In genomic region chr9:116998305-116998704, GRCh38 we compare ENCODE assay signal across 12 cellular contexts.
DNase-seq lines count a peak whose midpoint lies in the region; ATAC-seq, FAIRE-seq and TF ChIP-seq lines count a peak whose summit lies in the region.
"Had no signal": no experiment of that assay in that cellular context is flagged by ENCODE, and none has a peak within 500 bp of the region (broad histone marks: within the 10 kb centered on the region; RNA-seq: fewer than 3 reads in every experiment).

No MANE protein-coding gene starts in this region.

- POLR2A ChIA-PET in CD4-positive, alpha-beta T cell (lab: Charles Lee): no interaction called here

- no peaks in the 10 kb centered on the region for H3K4me1 Mint-ChIP-seq in nephron progenitor cell
- H3K4me1 Mint-ChIP-seq in CD4-positive, alpha-beta T cell (ENCODE audit: low read depth): no peaks in the 10 kb centered on the region
- H3K4me1 Mint-ChIP-seq: activated naive CD8-positive, alpha-beta T cell treated with anti-CD3 and anti-CD28 coated beads, Interleukin-2, amount 10 ng/mL, durations not matched to agents 7 days and 5 days; naive B cell had no signal

- no peaks in the 10 kb centered on the region for H3K9me3 Mint-ChIP-seq in nephron progenitor cell
- peaks cover 2% of the 10 kb centered on the region for H3K9me3 Mint-ChIP-seq in CD4-positive, alpha-beta T cell
- H3K9me3 Mint-ChIP-seq: activated naive CD8-positive, alpha-beta T cell treated with anti-CD3 and anti-CD28 coated beads, Interleukin-2, amount 10 ng/mL, durations not matched to agents 7 days and 5 days had no signal

- H3K27ac ChIP-seq in CD4-positive, alpha-beta T cell (ENCODE audit: low read depth, low read length): no peak overlapping the region

- FAIRE-seq in frontal cortex (lab: Jason Lieb, UNC): no peak

- no peaks in the 10 kb centered on the region for H3K27me3 ChIP-seq in CD4-positive, alpha-beta T cell (ENCODE audit: control insufficient read depth, insufficient read depth, low read length)

- H3K27ac Mint-ChIP-seq in nephron progenitor cell: no peak overlapping the region
- no peak overlapping the region for H3K27ac Mint-ChIP-seq in CD4-positive, alpha-beta T cell
- H3K27ac Mint-ChIP-seq: activated naive CD8-positive, alpha-beta T cell treated with anti-CD3 and anti-CD28 coated beads, Interleukin-2, amount 10 ng/mL, durations not matched to agents 7 days and 5 days; naive B cell had no signal

- no peak overlapping the region for H3K4me3 ChIP-seq in GM12865 (ENCODE audit: low read depth, low read length)
- H3K4me3 ChIP-seq in choroid plexus epithelial cell (ENCODE audit: low read depth, low read length): no peak overlapping the region

- no peak overlapping the region for H3K4me3 Mint-ChIP-seq in nephron progenitor cell
- no peak overlapping the region for H3K4me3 Mint-ChIP-seq in CD4-positive, alpha-beta T cell
- H3K4me3 Mint-ChIP-seq: activated naive CD8-positive, alpha-beta T cell treated with anti-CD3 and anti-CD28 coated beads, Interleukin-2, amount 10 ng/mL, durations not matched to agents 7 days and 5 days; naive B cell had no signal

- no peaks in the 10 kb centered on the region for H3K9me3 ChIP-seq in CD4-positive, alpha-beta T cell (ENCODE audit: control insufficient read depth, low read length)
- H3K9me3 ChIP-seq: Caco-2 had no signal

- no peaks in the 10 kb centered on the region for H3K36me3 Mint-ChIP-seq in nephron progenitor cell (ENCODE audit: low read depth)
- no peaks in the 10 kb centered on the region for H3K36me3 Mint-ChIP-seq in CD4-positive, alpha-beta T cell (ENCODE audit: low read depth)
- H3K36me3 Mint-ChIP-seq: activated naive CD8-positive, alpha-beta T cell treated with anti-CD3 and anti-CD28 coated beads, Interleukin-2, amount 10 ng/mL, durations not matched to agents 7 days and 5 days; naive B cell had no signal

- CTCF ChIA-PET in CD4-positive, alpha-beta T cell (lab: Charles Lee): no interaction called here

- TF ChIP-seq CTCF in GM12865 (IDR thresholded peaks at IDR 0.05; ENCODE audit: insufficient read depth, low read depth, low read length, missing control alignments): no peak
- TF ChIP-seq CTCF in choroid plexus epithelial cell (conservative IDR thresholded peaks at IDR 0.05; ENCODE audit: low read depth, low read length): no peak
- TF ChIP-seq CTCF in nephron progenitor cell (IDR thresholded peaks at IDR 0.05): no peak
- no peak for TF ChIP-seq CTCF in CD4-positive, alpha-beta T cell (IDR thresholded peaks at IDR 0.05)

- intact Hi-C loops in CD4-positive, alpha-beta T cell (cut with DNase I, micrococcal nuclease): no loop called here

- no peak for ATAC-seq in CD4-positive, alpha-beta T cell (ENCODE audit: poor library complexity)
- ATAC-seq in GM18870 (IDR thresholded peaks at IDR 0.05; ENCODE audit: unreplicated experiment): no peak

- peak; percentile 22 for DNase-seq in GM12865 (ENCODE audit: low read depth)
- peak; percentile 21 for DNase-seq in NAMALWA (ENCODE audit: low spot score)
- DNase-seq in choroid plexus epithelial cell (ENCODE audit: low read depth): peak; percentile 36
- DNase-seq in nephron progenitor cell: peak; percentile 56
- no peak for DNase-seq in CD4-positive, alpha-beta T cell
- DNase-seq in activated CD8-positive, alpha-beta memory T cell treated with anti-CD3 and anti-CD28 coated beads, Interleukin-2, amount 50 U/mL, for 4 hours: no peak
- DNase-seq in frontal cortex (ENCODE audit: low spot score in 2 of 2): no peak
- DNase-seq: activated naive CD8-positive, alpha-beta T cell treated with anti-CD3 and anti-CD28 coated beads, Interleukin-2, amount 10 ng/mL, durations not matched to agents 7 days and 5 days; naive B cell; NK-92 treated with Interleukin-12 subunit alpha and Interleukin-12 subunit beta, amount 100 ng/mL, for 24 hours had no signal

- peaks cover 9% of the 10 kb centered on the region for H3K27me3 Mint-ChIP-seq in nephron progenitor cell (ENCODE audit: low read depth, poor library complexity)
- no peaks in the 10 kb centered on the region for H3K27me3 Mint-ChIP-seq in CD4-positive, alpha-beta T cell
- H3K27me3 Mint-ChIP-seq: activated naive CD8-positive, alpha-beta T cell treated with anti-CD3 and anti-CD28 coated beads, Interleukin-2, amount 10 ng/mL, durations not matched to agents 7 days and 5 days had no signal

Comparison
In these comparisons a context has a peak if more than half of its experiments do, and no peak if none do; other contexts are left out.
1. DNase-seq: peak in GM12865 (single experiment), NAMALWA (single experiment), choroid plexus epithelial cell (single experiment) and nephron progenitor cell (single experiment); none in CD4-positive, alpha-beta T cell (0 of 10), activated CD8-positive, alpha-beta memory T cell treated with anti-CD3 and anti-CD28 coated beads, Interleukin-2, amount 50 U/mL, for 4 hours (single experiment) and frontal cortex (0 of 2).